8 cellular contexts compared by ENCODE assay signal in the genomic region with DNA sequence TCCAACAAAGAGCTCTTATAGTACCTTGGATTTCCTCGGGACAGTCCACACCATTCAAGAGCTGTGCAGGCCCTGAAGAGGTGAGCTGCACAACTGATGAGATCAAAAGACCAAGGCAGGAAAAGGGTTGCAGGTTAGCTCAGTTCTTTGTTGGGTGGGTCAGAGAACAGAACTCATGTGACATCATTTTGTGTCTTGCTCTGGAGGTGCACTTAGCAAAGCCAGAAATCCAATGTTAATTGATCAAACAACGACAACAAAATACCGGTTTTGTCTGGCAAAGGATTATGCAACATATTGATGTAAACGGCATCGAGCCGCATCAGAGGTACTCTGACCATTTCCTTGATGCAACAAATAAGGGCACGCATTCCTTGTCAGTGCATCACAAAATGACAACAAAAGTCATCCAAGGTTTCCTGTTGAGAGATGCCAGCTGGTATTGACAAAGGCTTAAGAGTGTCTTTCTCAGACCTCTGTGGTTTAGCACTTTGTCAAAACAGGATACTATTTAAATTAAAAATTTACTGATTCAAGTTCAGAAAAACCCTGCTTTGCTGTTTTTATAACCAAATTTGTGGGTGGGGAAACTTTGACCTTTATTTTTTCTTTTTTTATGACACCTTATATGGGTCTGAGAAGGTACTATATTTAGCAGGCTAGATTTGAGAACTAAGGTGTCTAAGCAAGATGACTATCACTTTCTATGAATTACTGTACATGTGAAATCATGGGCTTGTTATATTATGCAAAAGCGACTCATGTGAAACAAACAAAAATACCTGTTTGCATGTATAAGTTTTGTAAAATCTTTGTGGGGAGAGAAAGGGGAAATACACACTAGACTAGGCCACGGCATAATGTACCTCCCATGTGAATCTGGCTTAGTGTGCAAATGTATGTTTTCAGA.
DNase-seq lines count a peak whose midpoint lies in the region; ATAC-seq and TF ChIP-seq lines count a peak whose summit lies in the region.

No MANE protein-coding gene starts in this region.

- peak overlapping the region; percentile 14 for H3K4me3 Mint-ChIP-seq in activated naive CD4-positive, alpha-beta T cell treated with anti-CD3 and anti-CD28 coated beads for 36 hours
- no peak overlapping the region for H3K4me3 Mint-ChIP-seq in osteocyte (ENCODE audit: unreplicated experiment)

- peaks cover 12 to 71% (median 53%) of the 10 kb centered on the region in 4 donors for H3K4me1 ChIP-seq in esophagus muscularis mucosa

- no peak overlapping the region for H3K4me3 ChIP-seq in esophagus muscularis mucosa

- intact Hi-C loops in activated naive CD4-positive, alpha-beta T cell treated with anti-CD3 and anti-CD28 coated beads for 36 hours (cut with micrococcal nuclease), result loop anchor here (1.0 to 5.0 kb wide), 20 partner anchors 24 to 495 kb away; partner anchors contain the start of gene FOXP1
- intact Hi-C loops in esophagus muscularis mucosa (cut with DNase I), result no loop called here

- 83% methylated on average over 9 of the region's 9 CpGs for WGBS in esophagus muscularis mucosa

- no peaks in the 10 kb centered on the region for H3K9me3 Mint-ChIP-seq in activated naive CD4-positive, alpha-beta T cell treated with anti-CD3 and anti-CD28 coated beads for 36 hours
- H3K9me3 Mint-ChIP-seq in osteocyte (ENCODE audit: unreplicated experiment), result no peaks in the 10 kb centered on the region

- peaks cover 89% of the 10 kb centered on the region for H3K4me1 Mint-ChIP-seq in activated naive CD4-positive, alpha-beta T cell treated with anti-CD3 and anti-CD28 coated beads for 36 hours (ENCODE audit: low read depth)
- peaks cover 43% of the 10 kb centered on the region for H3K4me1 Mint-ChIP-seq in osteocyte (ENCODE audit: unreplicated experiment)

- ATAC-seq in HG03175 (IDR thresholded peaks at IDR 0.05; ENCODE audit: unreplicated experiment), result peak; percentile 91

- DNase-seq in stimulated activated CD4-positive, alpha-beta T cell treated with anti-CD3 and anti-CD28 coated beads, Interleukin-1b, Interleukin-23, amount 100 ng/mL, for 48 hours, result peak; percentile 48
- DNase-seq in stimulated activated CD4-positive, alpha-beta T cell treated with anti-CD3 and anti-CD28 coated beads, Interleukin-2, amount 100 ng/mL, for 48 hours, result no peak
- peak; percentile 69 for DNase-seq in activated naive CD4-positive, alpha-beta T cell treated with anti-CD3 and anti-CD28 coated beads for 36 hours
- DNase-seq in osteocyte (ENCODE audit: extremely low spot score, unreplicated experiment), result no peak
- DNase-seq in esophagus muscularis mucosa (ENCODE audit: extremely low spot score), result no peak
- DNase-seq in activated CD4-positive, CD25-positive, alpha-beta regulatory T cell treated with anti-CD3 and anti-CD28 coated beads, Interleukin-2, amount 50 U/mL, for 72 hours, result no peak
- no peak for DNase-seq in globus pallidus (ENCODE audit: low spot score)

- H3K36me3 Mint-ChIP-seq in activated naive CD4-positive, alpha-beta T cell treated with anti-CD3 and anti-CD28 coated beads for 36 hours (ENCODE audit: low read depth), result peaks cover 11% of the 10 kb centered on the region
- H3K36me3 Mint-ChIP-seq in osteocyte (ENCODE audit: unreplicated experiment), result peaks cover 12% of the 10 kb centered on the region

- TF ChIP-seq POLR2A in esophagus muscularis mucosa (IDR thresholded peaks at IDR 0.05; ENCODE audit: low read depth), result no peak

- no peaks in the 10 kb centered on the region for H3K27me3 Mint-ChIP-seq in activated naive CD4-positive, alpha-beta T cell treated with anti-CD3 and anti-CD28 coated beads for 36 hours (ENCODE audit: low read depth)
- H3K27me3 Mint-ChIP-seq in osteocyte (ENCODE audit: unreplicated experiment), result no peaks in the 10 kb centered on the region

- TF ChIP-seq EP300 in esophagus muscularis mucosa (IDR thresholded peaks at IDR 0.05), result no peak

- no peaks in the 10 kb centered on the region for H3K36me3 ChIP-seq in esophagus muscularis mucosa

- no peak for TF ChIP-seq CTCF in osteocyte (IDR thresholded peaks at IDR 0.05)
- no peak for TF ChIP-seq CTCF in esophagus muscularis mucosa (IDR thresholded peaks at IDR 0.05)

- CTCF ChIA-PET in activated naive CD4-positive, alpha-beta T cell treated with anti-CD3 and anti-CD28 coated beads for 36 hours (lab: Charles Lee), result interaction anchor here (0.7 to 1.1 kb wide), 6 partner anchors 18 to 201 kb away, joined by 3 read pairs; no protein-coding TSS in a partner anchor

- H3K27ac ChIP-seq in esophagus muscularis mucosa (replicated peaks in 1 of 4), result no peak overlapping the region

- H3K27me3 ChIP-seq in esophagus muscularis mucosa, result no peaks in the 10 kb centered on the region

- peak overlapping the region; percentile 88 for H3K27ac Mint-ChIP-seq in activated naive CD4-positive, alpha-beta T cell treated with anti-CD3 and anti-CD28 coated beads for 36 hours
- peak overlapping the region; percentile 31 for H3K27ac Mint-ChIP-seq in osteocyte (ENCODE audit: unreplicated experiment)

- no peaks in the 10 kb centered on the region for H3K9me3 ChIP-seq in esophagus muscularis mucosa

Comparison
In these comparisons a context has a peak if more than half of its experiments do, and no peak if none do; other contexts are left out.
1. DNase-seq: peak in stimulated activated CD4-positive, alpha-beta T cell treated with anti-CD3 and anti-CD28 coated beads, Interleukin-1b, Interleukin-23, amount 100 ng/mL, for 48 hours (single experiment) and activated naive CD4-positive, alpha-beta T cell treated with anti-CD3 and anti-CD28 coated beads for 36 hours (single experiment); none in stimulated activated CD4-positive, alpha-beta T cell treated with anti-CD3 and anti-CD28 coated beads, Interleukin-2, amount 100 ng/mL, for 48 hours (0 of 2), osteocyte (single experiment), esophagus muscularis mucosa (single experiment), activated CD4-positive, CD25-positive, alpha-beta regulatory T cell treated with anti-CD3 and anti-CD28 coated beads, Interleukin-2, amount 50 U/mL, for 72 hours (single experiment) and globus pallidus (single experiment).